ENCODE assay signal across 15 cellular contexts in the genomic region with DNA sequence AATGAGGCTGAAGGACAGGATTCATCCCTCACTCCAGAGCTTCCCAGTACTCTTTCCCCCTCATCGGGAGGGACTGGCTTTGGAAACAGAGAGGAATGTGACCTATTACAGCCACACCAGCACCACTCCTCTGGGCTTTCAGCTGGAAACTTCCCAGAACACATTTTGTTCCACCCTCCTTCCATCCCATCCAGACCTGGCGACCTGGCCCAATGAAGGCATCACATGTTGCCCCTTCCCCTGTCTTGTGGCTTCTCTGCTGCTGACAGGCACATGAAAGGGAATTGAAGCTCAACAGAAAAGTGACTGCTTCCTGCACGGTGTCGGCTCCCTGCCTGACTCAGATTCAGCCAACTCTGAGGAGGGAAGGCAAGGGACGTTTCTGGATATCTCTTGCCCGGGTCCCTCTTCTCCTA. TPM values are rescaled to one million over a fixed set of nuclear protein-coding genes. Genes with fewer than 3 reads are reported as not detected.
DNase-seq lines count a peak whose midpoint lies in the region; ATAC-seq, FAIRE-seq and TF ChIP-seq lines count a peak whose summit lies in the region.
"Had no signal": no experiment of that assay in that cellular context is flagged by ENCODE, and none has a peak within 500 bp of the region (broad histone marks: within the 10 kb centered on the region; RNA-seq: fewer than 3 reads in every experiment).

No MANE protein-coding gene starts in this region.

- H3K9me3 ChIP-seq in gastroesophageal sphincter (no peaks in the 10 kb centered on the region), neuronal stem cell (replicated peaks in 1 of 2; ENCODE audit: control insufficient read depth in 2 of 2, insufficient read depth in 1 of 2, low read depth in 1 of 2, low read length in 2 of 2) (no peaks in the 10 kb centered on the region), transverse colon (no peaks in the 10 kb centered on the region), Karpas-422 (ENCODE audit: low read length) (no peaks in the 10 kb centered on the region)

- H3K27ac ChIP-seq in gastroesophageal sphincter (peak overlapping the region; percentile 81 to 88 (median 88)), neuronal stem cell (replicated peaks; ENCODE audit: low read length) (no peak overlapping the region), transverse colon (peak overlapping the region; percentile 71 to 81 (median 76)), Karpas-422 (ENCODE audit: low read length) (no peak overlapping the region)

- no peak overlapping the region for H2BK5ac ChIP-seq in neuronal stem cell (ENCODE audit: low read length)

- H4K8ac ChIP-seq in neuronal stem cell (ENCODE audit: low read depth, low read length) = no peak overlapping the region

- H3K4me3 ChIP-seq in gastroesophageal sphincter (peak overlapping the region in 1 of 2 donors; percentile 29), neuronal stem cell (ENCODE audit: low read length in 2 of 2) (no peak overlapping the region), transverse colon (no peak overlapping the region), Karpas-422 (ENCODE audit: low read length) (no peak overlapping the region)

- H3K4me1 ChIP-seq in gastroesophageal sphincter (peaks cover 24 to 100% (median 30%) of the 10 kb centered on the region in 3 donors), neuronal stem cell (ENCODE audit: control insufficient read depth in 2 of 2, insufficient read depth in 1 of 2, low read depth in 1 of 2, low read length in 2 of 2) (peaks cover 0 to 3% of the 10 kb centered on the region in 2 donors), transverse colon (peaks cover 13 to 44% (median 28%) of the 10 kb centered on the region in 4 donors), Karpas-422 (ENCODE audit: low read length) (no peaks in the 10 kb centered on the region)

- DNase-seq in M059J (ENCODE audit: low read depth) = peak; percentile 54
- no peak for DNase-seq in neuronal stem cell (ENCODE audit: low spot score)
- DNase-seq in transverse colon = no peak
- no peak for DNase-seq in ACHN
- no peak for DNase-seq in HTR-8/SVneo (ENCODE audit: insufficient read length, low spot score)
- no peak for DNase-seq in Karpas-422
- DNase-seq in erythroblast (lab: John Stamatoyannopoulos, UW) = no peak
- DNase-seq: activated CD8-positive, alpha-beta T cell treated with anti-CD3 and anti-CD28 coated beads for 36 hours; activated naive CD8-positive, alpha-beta T cell treated with anti-CD3 and anti-CD28 coated beads, Interleukin-2, amount 10 ng/mL, durations not matched to agents 7 days and 5 days; DMS153; NCI-H2029; T-helper 1 cell had no signal

- no peak overlapping the region for H2BK15ac ChIP-seq in neuronal stem cell (ENCODE audit: low read length)

- in situ Hi-C loops in transverse colon (cut with MboI; ENCODE audit: low pct_ligation_motif_present in 1 of 4, low pct_unique_long_range_greater_than_20kb in 1 of 4, low sequenced_read_pairs in 3 of 4) (no loop called here), ACHN (cut with HindIII; ENCODE audit: low pct_ligation_motif_present, low pct_unique_long_range_greater_than_20kb, low sequenced_read_pairs) (no loop called here)

- H2AK5ac ChIP-seq in neuronal stem cell (ENCODE audit: low read depth, low read length) = no peak overlapping the region

- H3K9ac ChIP-seq in neuronal stem cell (ENCODE audit: low read depth, low read length, poor library complexity) = no peak overlapping the region
- H3K9ac ChIP-seq in Karpas-422 (ENCODE audit: low read length) = no peak overlapping the region

- no peak overlapping the region for H4K91ac ChIP-seq in neuronal stem cell (ENCODE audit: low read depth, low read length, poor library complexity)

- no peak overlapping the region for H2BK12ac ChIP-seq in neuronal stem cell (ENCODE audit: low read length)

- no peaks in the 10 kb centered on the region for H3K27me3 ChIP-seq in gastroesophageal sphincter
- H3K27me3 ChIP-seq in neuronal stem cell (ENCODE audit: control insufficient read depth in 3 of 3, insufficient read depth in 3 of 3, low read depth in 1 of 3, low read length in 3 of 3) = no peaks in the 10 kb centered on the region
- H3K27me3 ChIP-seq in transverse colon = no peaks in the 10 kb centered on the region
- H3K27me3 ChIP-seq in Karpas-422 (ENCODE audit: low read length) = no peaks in the 10 kb centered on the region

- H2AFZ ChIP-seq in neuronal stem cell (ENCODE audit: low read length) (peak overlapping the region; percentile 64), Karpas-422 (ENCODE audit: low read length) (no peak overlapping the region)

- H4K20me1 ChIP-seq in Karpas-422 (ENCODE audit: insufficient read depth, low read depth, low read length) = no peaks in the 10 kb centered on the region

- no peaks in the 10 kb centered on the region for H3K9me2 ChIP-seq in Karpas-422 (replicated peaks; ENCODE audit: insufficient read depth, low read length)

- no peak overlapping the region for H3K23ac ChIP-seq in neuronal stem cell (ENCODE audit: low read depth, low read length, poor library complexity)

- FAIRE-seq in HTR-8/SVneo (lab: Jason Lieb, UNC) = no peak
- FAIRE-seq: GM18507, urothelium cell line had no signal

- H3K4ac ChIP-seq in neuronal stem cell (ENCODE audit: low read length) = no peak overlapping the region

- peak; percentile 68 for ATAC-seq in gastroesophageal sphincter
- ATAC-seq: activated CD8-positive, alpha-beta T cell treated with anti-CD3 and anti-CD28 coated beads for 36 hours had no signal

- H2BK120ac ChIP-seq in neuronal stem cell (ENCODE audit: low read depth, low read length) = no peak overlapping the region

- no peak for TF ChIP-seq CTCF in gastroesophageal sphincter (IDR thresholded peaks at IDR 0.05)
- no peak for TF ChIP-seq CTCF in transverse colon (IDR thresholded peaks at IDR 0.05)

- no peak for TF ChIP-seq POLR2A in gastroesophageal sphincter (IDR thresholded peaks at IDR 0.05)
- TF ChIP-seq POLR2A in transverse colon (IDR thresholded peaks at IDR 0.05) = no peak
- no peak for TF ChIP-seq POLR2A in erythroblast (IDR thresholded peaks at IDR 0.05; ENCODE audit: low read length)

- no peak overlapping the region for H3K14ac ChIP-seq in neuronal stem cell (ENCODE audit: low read length)

- peak overlapping the region; percentile 84 for H3K18ac ChIP-seq in neuronal stem cell (ENCODE audit: low read length)

- 0% methylated on average over 1 to 5 of the region's 6 CpGs for WGBS in gastroesophageal sphincter (ENCODE audit: low coverage in 1 of 2), 2 donors
- no CpG with 5 or more reads among the region's 6 CpGs for WGBS in neuronal stem cell (ENCODE audit: extremely low coverage in 2 of 2, insufficient read length in 2 of 2, insufficient replicate concordance in 1 of 2), 2 donors
- WGBS in transverse colon (ENCODE audit: low coverage in 1 of 2), 2 donors = 27 to 46% methylated on average over 2 to 6 of the region's 6 CpGs

- H3K4me2 ChIP-seq in neuronal stem cell (ENCODE audit: insufficient read depth, low read length, poor library complexity, severe bottlenecking) (no peak overlapping the region), Karpas-422 (ENCODE audit: low read depth, low read length, poor library complexity, severe bottlenecking) (no peak overlapping the region)

- TF ChIP-seq EP300 in gastroesophageal sphincter (IDR thresholded peaks at IDR 0.05) = no peak
- no peak for TF ChIP-seq EP300 in transverse colon (IDR thresholded peaks at IDR 0.05; ENCODE audit: low read depth)

- intact Hi-C loops in transverse colon (cut with DNase I; ENCODE audit: low total_unique reads) = no loop called here

- no peaks in the 10 kb centered on the region for H3K79me1 ChIP-seq in neuronal stem cell (ENCODE audit: low read depth, low read length)

- no peaks in the 10 kb centered on the region for H3K79me2 ChIP-seq in Karpas-422 (ENCODE audit: low read length)

- H3K36me3 ChIP-seq in gastroesophageal sphincter (peaks cover 0 to 6% of the 10 kb centered on the region in 2 donors), neuronal stem cell (replicated peaks in 1 of 2; ENCODE audit: control insufficient read depth in 2 of 2, insufficient read depth in 2 of 2, low read length in 2 of 2) (no peaks in the 10 kb centered on the region), transverse colon (no peaks in the 10 kb centered on the region), Karpas-422 (ENCODE audit: insufficient read depth, low read length) (no peaks in the 10 kb centered on the region)

RNA-seq across cellular contexts. Expression of gene IRAG1, which starts 19.1 kb away (rescaled TPM):
- 18.4 and 27.5 TPM in 2 replicates for total RNA-seq in M059J (2014; rRNA removed; shearing (Covaris generic))
- 100 to 1,000 TPM; 156 to 408 (median 278) TPM for total RNA-seq in gastroesophageal sphincter
- polyA plus RNA-seq in neuronal stem cell (2013, experiment 1 of 2) = 3.1 TPM
- 3.1 TPM for polyA plus RNA-seq in neuronal stem cell (2013, experiment 2 of 2)
- 10 to 100 TPM; 19.4 to 48.8 (median 24.9) TPM for total RNA-seq in transverse colon
- not detected in 2 replicates for total RNA-seq in Karpas-422 (2014; rRNA removed; shearing (Covaris generic); ENCODE audit: low replicate concordance)
- total RNA-seq: activated CD8-positive, alpha-beta T cell treated with anti-CD3 and anti-CD28 coated beads for 36 hours; activated naive CD8-positive, alpha-beta T cell treated with anti-CD3 and anti-CD28 coated beads, Interleukin-2, amount 10 ng/mL, durations not matched to agents 7 days and 5 days had no signal

Comparison
In these comparisons a context has a peak if more than half of its experiments do, and no peak if none do; other contexts are left out.
1. H3K27ac ChIP-seq: peak in gastroesophageal sphincter (4 of 4) and transverse colon (4 of 4); none in neuronal stem cell (single experiment) and Karpas-422 (single experiment).
2. RNA of gene IRAG1, which starts 19.1 kb away (total RNA-seq): 156 to 408 TPM in gastroesophageal sphincter, 19.4 to 48.8 TPM in transverse colon and 18.4 to 27.5 TPM in M059J; not detected in Karpas-422; every median in the first group is over 10 times any median in the second.